ENCODE assay signal across 1 cellular context in genomic region chr16:4474192-4474961, GRCh38.
TF ChIP-seq lines count a peak whose summit lies in the region.

Gene NMRAL1, minus strand, starts transcription at chr16:4474625. Its CDS starts 493 bp downstream, at chr16:4474132.

TF ChIP-seq in K562, 482 proteins besides CTCF, POLR2A, EP300 and RAD21 (continued from another document and continues in another):
- TF ChIP-seq CHD7 (IDR thresholded peaks at IDR 0.05; ENCODE audit: low read depth, low read length) = no peak
- no peak for TF ChIP-seq RUNX1 (IDR thresholded peaks at IDR 0.05; ENCODE audit: low read depth)
- no peak for TF ChIP-seq STAG1 (CRISPR knock-in tag; IDR thresholded peaks at IDR 0.05; ENCODE audit: borderline replicate concordance)
- no peak for TF ChIP-seq ZNF75A (CRISPR knock-in tag; IDR thresholded peaks at IDR 0.05)
- TF ChIP-seq USF1 (CRISPR knock-in tag; IDR thresholded peaks at IDR 0.05) = peak; percentile 93
- TF ChIP-seq CSDE1 (IDR thresholded peaks at IDR 0.05) = no peak
- TF ChIP-seq BDP1 (IDR thresholded peaks at IDR 0.05; ENCODE audit: insufficient read depth, insufficient read length) = no peak
- no peak for TF ChIP-seq ZNF764 (CRISPR knock-in tag; IDR thresholded peaks at IDR 0.05; ENCODE audit: low read depth)
- peak; percentile 84 for TF ChIP-seq SUPT5H (IDR thresholded peaks at IDR 0.05)
- no peak for TF ChIP-seq ZNF282 (CRISPR knock-in tag; IDR thresholded peaks at IDR 0.05)
- TF ChIP-seq ZNF277 (CRISPR knock-in tag; IDR thresholded peaks at IDR 0.05; ENCODE audit: borderline replicate concordance) = no peak
- TF ChIP-seq ZBTB40 (IDR thresholded peaks at IDR 0.05) = no peak
- no peak for TF ChIP-seq ZBTB40 (CRISPR knock-in tag; IDR thresholded peaks at IDR 0.05)
- no peak for TF ChIP-seq TCFL5 (CRISPR knock-in tag; conservative IDR thresholded peaks at IDR 0.05)
- TF ChIP-seq MXI1 (IDR thresholded peaks at IDR 0.05; ENCODE audit: low read depth, low read length) = peak; percentile 89
- peak; percentile 72 to 88; a peak in 3 of 4 replicates for TF ChIP-seq MAZ (CRISPR knock-in tag; conservative IDR thresholded peaks at IDR 0.05 in 1 of 2, IDR thresholded peaks at IDR 0.05 in 1 of 2)
- no peak for TF ChIP-seq FOXJ2 (tag; IDR thresholded peaks at IDR 0.05)
- TF ChIP-seq ZNF239 (CRISPR knock-in tag; IDR thresholded peaks at IDR 0.05) = no peak
- TF ChIP-seq NFE2 (IDR thresholded peaks at IDR 0.05; ENCODE audit: low read depth) = peak; percentile 80
- TF ChIP-seq MAFK (IDR thresholded peaks at IDR 0.05; ENCODE audit: low read length) = 0 out of 2 replicates have a peak, but pooled peaks have one; percentile 42
- no peak for TF ChIP-seq IFI16 (CRISPR knock-in tag; IDR thresholded peaks at IDR 0.05)
- no peak for TF ChIP-seq ESRRB (CRISPR knock-in tag; IDR thresholded peaks at IDR 0.05; ENCODE audit: borderline replicate concordance)
- TF ChIP-seq FOXK1 (CRISPR knock-in tag; IDR thresholded peaks at IDR 0.05; ENCODE audit: borderline replicate concordance) = peak; percentile 47; the same call in 1 of the 2 replicates
- no peak for TF ChIP-seq TAF7 (tag; IDR thresholded peaks at IDR 0.05)
- no peak for TF ChIP-seq ARID3A (IDR thresholded peaks at IDR 0.05; ENCODE audit: borderline replicate concordance, low read depth, low read length)
- peak; percentile 51 for TF ChIP-seq SP2 (IDR thresholded peaks at IDR 0.05; ENCODE audit: extremely low read depth, low read depth, low read length, poor library complexity, severe bottlenecking)
- no peak for TF ChIP-seq ARID2 (IDR thresholded peaks at IDR 0.05)
- TF ChIP-seq HMG20B (CRISPR knock-in tag; IDR thresholded peaks at IDR 0.05) = no peak
- TF ChIP-seq ZNF274 (IDR thresholded peaks at IDR 0.05; ENCODE audit: borderline replicate concordance, low read depth, low read length) = no peak
- TF ChIP-seq FOXA3 (CRISPR knock-in tag; conservative IDR thresholded peaks at IDR 0.05 in 1 of 2, IDR thresholded peaks at IDR 0.05 in 1 of 2) = no peak
- no peak for TF ChIP-seq TGIF2 (CRISPR knock-in tag; IDR thresholded peaks at IDR 0.05)
- TF ChIP-seq ERF (CRISPR knock-in tag; IDR thresholded peaks at IDR 0.05) = no peak
- peak; percentile 99 for TF ChIP-seq MYC (IDR thresholded peaks at IDR 0.05; ENCODE audit: low read depth, low read length)
- 0 out of 2 replicates have a peak, but pooled peaks have one; percentile 63 for TF ChIP-seq MYC (CRISPR knock-in tag; IDR thresholded peaks at IDR 0.05; ENCODE audit: borderline replicate concordance, low read depth)
- TF ChIP-seq CHD4 (IDR thresholded peaks at IDR 0.05; ENCODE audit: insufficient read depth, insufficient replicate concordance, low read depth, low read length, poor library complexity, severe bottlenecking) = peak; percentile 50
- TF ChIP-seq SAFB2 (IDR thresholded peaks at IDR 0.05; ENCODE audit: borderline replicate concordance, low read depth, low read length, severe bottlenecking) = no peak
- no peak for TF ChIP-seq PRPF4 (IDR thresholded peaks at IDR 0.05; ENCODE audit: insufficient read depth, low read depth, low read length, poor library complexity, severe bottlenecking)
- TF ChIP-seq COPS2 (conservative IDR thresholded peaks at IDR 0.05) = no peak
- TF ChIP-seq MCM5 (IDR thresholded peaks at IDR 0.05; ENCODE audit: low read depth) = no peak
- TF ChIP-seq ZNF77 (CRISPR knock-in tag; IDR thresholded peaks at IDR 0.05) = no peak
- no peak for TF ChIP-seq ZNF444 (CRISPR knock-in tag; IDR thresholded peaks at IDR 0.05)
